ENCODE assay signal across 1 cellular context in the genomic region with DNA sequence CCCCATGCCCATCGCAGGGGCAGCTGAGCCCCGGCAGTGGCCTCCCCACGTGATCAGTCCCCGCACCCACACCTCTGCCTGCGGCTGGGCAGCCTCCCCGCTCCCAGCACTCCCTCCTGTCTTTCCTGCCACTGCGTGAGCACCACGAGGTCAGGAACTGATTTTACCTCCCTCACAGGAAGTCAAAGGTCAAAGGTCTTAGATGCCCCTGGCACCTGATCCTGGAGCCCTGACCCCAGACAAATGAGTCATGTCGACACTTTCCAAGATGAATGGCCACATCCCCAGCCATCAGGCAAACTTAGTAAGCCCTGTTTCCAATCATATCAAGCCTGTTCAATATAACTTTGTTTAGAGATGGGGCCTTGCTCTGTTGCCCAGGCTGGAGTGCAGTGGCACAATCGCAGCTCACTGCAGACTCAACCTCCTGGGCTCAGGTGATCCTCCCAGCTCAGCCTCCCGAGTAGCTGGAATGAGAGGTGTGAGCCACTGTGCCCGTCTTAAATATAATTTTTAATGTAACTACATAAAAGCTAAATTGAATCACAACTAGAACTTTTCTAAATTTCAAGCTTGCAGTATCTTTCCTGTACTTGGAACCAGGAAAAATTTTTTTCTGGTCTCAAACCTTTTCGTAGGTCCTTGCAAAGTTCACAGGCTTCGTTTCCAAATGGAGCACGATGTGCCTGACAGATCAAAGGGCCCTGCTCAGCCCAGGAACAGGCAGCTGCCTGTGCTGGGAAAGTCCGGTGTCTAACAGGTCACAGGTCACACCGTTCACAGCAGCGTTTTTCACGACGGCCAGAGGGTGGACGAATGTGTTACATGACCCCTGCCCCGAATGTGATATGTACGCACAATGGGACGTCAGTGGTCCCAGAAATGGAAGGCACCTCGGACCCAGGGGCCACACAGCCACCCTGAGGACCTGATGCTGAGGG.
TF ChIP-seq lines count a peak whose summit lies in the region.

No MANE protein-coding gene starts in this region.

TF ChIP-seq in liver, 16 proteins besides CTCF, POLR2A, EP300 and RAD21:
- peak; percentile 81 to 86 for TF ChIP-seq HNF4A (conservative IDR thresholded peaks at IDR 0.05)
- TF ChIP-seq YY1 (IDR thresholded peaks at IDR 0.05) = peak; percentile 70
- TF ChIP-seq, protein P1, sequence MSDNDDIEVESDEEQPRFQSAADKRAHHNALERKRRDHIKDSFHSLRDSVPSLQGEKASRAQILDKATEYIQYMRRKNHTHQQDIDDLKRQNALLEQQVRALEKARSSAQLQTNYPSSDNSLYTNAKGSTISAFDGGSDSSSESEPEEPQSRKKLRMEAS (IDR thresholded peaks at IDR 0.05) = peak; percentile 80
- TF ChIP-seq, protein P2, sequence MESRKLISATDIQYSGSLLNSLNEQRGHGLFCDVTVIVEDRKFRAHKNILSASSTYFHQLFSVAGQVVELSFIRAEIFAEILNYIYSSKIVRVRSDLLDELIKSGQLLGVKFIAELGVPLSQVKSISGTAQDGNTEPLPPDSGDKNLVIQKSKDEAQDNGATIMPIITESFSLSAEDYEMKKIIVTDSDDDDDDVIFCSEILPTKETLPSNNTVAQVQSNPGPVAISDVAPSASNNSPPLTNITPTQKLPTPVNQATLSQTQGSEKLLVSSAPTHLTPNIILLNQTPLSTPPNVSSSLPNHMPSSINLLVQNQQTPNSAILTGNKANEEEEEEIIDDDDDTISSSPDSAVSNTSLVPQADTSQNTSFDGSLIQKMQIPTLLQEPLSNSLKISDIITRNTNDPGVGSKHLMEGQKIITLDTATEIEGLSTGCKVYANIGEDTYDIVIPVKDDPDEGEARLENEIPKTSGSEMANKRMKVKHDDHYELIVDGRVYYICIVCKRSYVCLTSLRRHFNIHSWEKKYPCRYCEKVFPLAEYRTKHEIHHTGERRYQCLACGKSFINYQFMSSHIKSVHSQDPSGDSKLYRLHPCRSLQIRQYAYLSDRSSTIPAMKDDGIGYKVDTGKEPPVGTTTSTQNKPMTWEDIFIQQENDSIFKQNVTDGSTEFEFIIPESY (IDR thresholded peaks at IDR 0.05) = peak; percentile 44
- TF ChIP-seq GABPA (IDR thresholded peaks at IDR 0.05 in 1 of 2, conservative IDR thresholded peaks at IDR 0.05 in 1 of 2) = peak in 1 of 2 donors; percentile 57
- peak; percentile 95 for TF ChIP-seq SP1 (IDR thresholded peaks at IDR 0.05)
- TF ChIP-seq NR2F2 (IDR thresholded peaks at IDR 0.05) = peak; percentile 92
- TF ChIP-seq EGR1 (IDR thresholded peaks at IDR 0.05; ENCODE audit: low read depth in 2 of 2) = peak in 1 of 2 donors; percentile 45
- peak; percentile 89 for TF ChIP-seq JUND (IDR thresholded peaks at IDR 0.05)
- peak; percentile 35 for TF ChIP-seq FOXA1 (IDR thresholded peaks at IDR 0.05)
- peak; percentile 44 for TF ChIP-seq FOXA2 (IDR thresholded peaks at IDR 0.05)
- TF ChIP-seq TAF1 (conservative IDR thresholded peaks at IDR 0.05) = no peak
- peak; percentile 93 for TF ChIP-seq RXRA (IDR thresholded peaks at IDR 0.05)
- TF ChIP-seq, protein P3, sequence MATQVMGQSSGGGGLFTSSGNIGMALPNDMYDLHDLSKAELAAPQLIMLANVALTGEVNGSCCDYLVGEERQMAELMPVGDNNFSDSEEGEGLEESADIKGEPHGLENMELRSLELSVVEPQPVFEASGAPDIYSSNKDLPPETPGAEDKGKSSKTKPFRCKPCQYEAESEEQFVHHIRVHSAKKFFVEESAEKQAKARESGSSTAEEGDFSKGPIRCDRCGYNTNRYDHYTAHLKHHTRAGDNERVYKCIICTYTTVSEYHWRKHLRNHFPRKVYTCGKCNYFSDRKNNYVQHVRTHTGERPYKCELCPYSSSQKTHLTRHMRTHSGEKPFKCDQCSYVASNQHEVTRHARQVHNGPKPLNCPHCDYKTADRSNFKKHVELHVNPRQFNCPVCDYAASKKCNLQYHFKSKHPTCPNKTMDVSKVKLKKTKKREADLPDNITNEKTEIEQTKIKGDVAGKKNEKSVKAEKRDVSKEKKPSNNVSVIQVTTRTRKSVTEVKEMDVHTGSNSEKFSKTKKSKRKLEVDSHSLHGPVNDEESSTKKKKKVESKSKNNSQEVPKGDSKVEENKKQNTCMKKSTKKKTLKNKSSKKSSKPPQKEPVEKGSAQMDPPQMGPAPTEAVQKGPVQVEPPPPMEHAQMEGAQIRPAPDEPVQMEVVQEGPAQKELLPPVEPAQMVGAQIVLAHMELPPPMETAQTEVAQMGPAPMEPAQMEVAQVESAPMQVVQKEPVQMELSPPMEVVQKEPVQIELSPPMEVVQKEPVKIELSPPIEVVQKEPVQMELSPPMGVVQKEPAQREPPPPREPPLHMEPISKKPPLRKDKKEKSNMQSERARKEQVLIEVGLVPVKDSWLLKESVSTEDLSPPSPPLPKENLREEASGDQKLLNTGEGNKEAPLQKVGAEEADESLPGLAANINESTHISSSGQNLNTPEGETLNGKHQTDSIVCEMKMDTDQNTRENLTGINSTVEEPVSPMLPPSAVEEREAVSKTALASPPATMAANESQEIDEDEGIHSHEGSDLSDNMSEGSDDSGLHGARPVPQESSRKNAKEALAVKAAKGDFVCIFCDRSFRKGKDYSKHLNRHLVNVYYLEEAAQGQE (IDR thresholded peaks at IDR 0.05) = peak; percentile 57
- TF ChIP-seq HNF4G (IDR thresholded peaks at IDR 0.05) = peak; percentile 22
- TF ChIP-seq, protein P4, sequence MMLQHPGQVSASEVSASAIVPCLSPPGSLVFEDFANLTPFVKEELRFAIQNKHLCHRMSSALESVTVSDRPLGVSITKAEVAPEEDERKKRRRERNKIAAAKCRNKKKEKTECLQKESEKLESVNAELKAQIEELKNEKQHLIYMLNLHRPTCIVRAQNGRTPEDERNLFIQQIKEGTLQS (IDR thresholded peaks at IDR 0.05) = peak; percentile 76
